In the genomic region with DNA sequence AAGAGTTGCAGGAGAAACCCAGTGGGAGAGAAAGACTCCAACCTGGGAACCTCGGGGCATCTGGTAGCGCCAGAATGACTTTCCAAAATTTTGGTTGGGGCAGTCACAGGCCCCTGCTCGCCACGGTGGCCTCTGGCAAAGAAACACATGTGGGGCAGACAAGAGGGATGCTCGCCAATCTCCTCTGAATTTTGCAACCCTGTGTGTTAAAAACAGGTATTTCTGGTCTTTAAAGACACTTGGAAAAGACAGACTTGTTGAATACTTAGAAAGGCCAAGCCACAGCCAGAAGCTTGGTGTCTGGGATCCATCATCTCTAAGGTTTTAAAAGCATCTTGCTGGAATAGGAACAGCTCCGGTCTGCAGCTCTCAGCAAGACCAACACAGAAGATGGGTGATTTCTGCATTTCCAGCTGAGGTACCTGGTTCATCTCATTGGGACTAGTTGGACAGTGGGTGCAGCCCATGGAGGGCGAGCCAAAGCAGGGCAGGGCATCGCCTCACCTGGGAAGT, we compare ENCODE assay signal across 22 cellular contexts. TPM values are rescaled to one million over a fixed set of nuclear protein-coding genes. Genes with fewer than 3 reads are reported as not detected.
DNase-seq lines count a peak whose midpoint lies in the region; ATAC-seq and TF ChIP-seq lines count a peak whose summit lies in the region.
"Had no signal": no experiment of that assay in that cellular context is flagged by ENCODE, and none has a peak within 500 bp of the region (broad histone marks: within the 10 kb centered on the region; RNA-seq: fewer than 3 reads in every experiment).

No MANE protein-coding gene starts in this region.

- ATAC-seq in Right ventricle myocardium inferior, result no peak
- no peak for ATAC-seq in upper lobe of right lung
- ATAC-seq: left lobe of liver, T-cell had no signal

- H4K20me1 ChIP-seq in osteoblast (ENCODE audit: insufficient read depth, low read length), result no peaks in the 10 kb centered on the region

- no peak overlapping the region for H3K4me3 ChIP-seq in left ventricle myocardium inferior
- no peak overlapping the region for H3K4me3 ChIP-seq in osteoblast (ENCODE audit: insufficient read depth, low read length)
- H3K4me3 ChIP-seq in upper lobe of right lung, result no peak overlapping the region
- H3K4me3 ChIP-seq: dorsolateral prefrontal cortex, right atrium auricular region, testis had no signal

- peaks cover 26 to 29% of the 10 kb centered on the region in 2 donors for H3K4me1 Mint-ChIP-seq in immature natural killer cell

- peaks cover 0 to 16% (median 9%) of the 10 kb centered on the region in 6 donors for H3K9me3 Mint-ChIP-seq in immature natural killer cell

- no peak for TF ChIP-seq CTCF in left ventricle myocardium inferior (IDR thresholded peaks at IDR 0.05; ENCODE audit: borderline replicate concordance)
- no peak for TF ChIP-seq CTCF in osteoblast (IDR thresholded peaks at IDR 0.05; ENCODE audit: extremely low read depth, low read depth, low read length)
- no peak for TF ChIP-seq CTCF in upper lobe of right lung (IDR thresholded peaks at IDR 0.05)

- H3K27ac ChIP-seq in left ventricle myocardium inferior (replicated peaks) (peak overlapping the region; percentile 69), epithelial cell of prostate (peak overlapping the region; percentile 91), osteoblast (ENCODE audit: low read depth, low read length) (no peak overlapping the region), upper lobe of right lung (peak overlapping the region; percentile 70)
- H3K27ac ChIP-seq: testis had no signal

- H3K27me3 ChIP-seq in left ventricle myocardium inferior (ENCODE audit: low read depth) (no peaks in the 10 kb centered on the region), osteoblast (ENCODE audit: insufficient read depth, low read length) (no peaks in the 10 kb centered on the region), upper lobe of right lung (no peaks in the 10 kb centered on the region)
- H3K27me3 ChIP-seq: right atrium auricular region, testis had no signal

- peaks cover 19% of the 10 kb centered on the region for H3K4me1 ChIP-seq in left ventricle myocardium inferior
- peaks cover 23% of the 10 kb centered on the region for H3K4me1 ChIP-seq in osteoblast (ENCODE audit: insufficient read depth, low read length)
- peaks cover 15% of the 10 kb centered on the region for H3K4me1 ChIP-seq in upper lobe of right lung
- H3K4me1 ChIP-seq: testis had no signal

- no peak overlapping the region for H3K27ac Mint-ChIP-seq in immature natural killer cell

- intact Hi-C loops in left ventricle myocardium inferior (cut with micrococcal nuclease), result no loop called here
- intact Hi-C loops in Right ventricle myocardium inferior (cut with DNase I), result no loop called here
- intact Hi-C loops in upper lobe of right lung (cut with DNase I), result no loop called here

- no peak overlapping the region for H3K4me3 Mint-ChIP-seq in immature natural killer cell

- H3K36me3 Mint-ChIP-seq in immature natural killer cell, result peaks cover 0 to 21% (median 14%) of the 10 kb centered on the region in 3 donors

- DNase-seq in left ventricle myocardium inferior (no peak), Right ventricle myocardium inferior (ENCODE audit: missing footprints) (no peak), epithelial cell of prostate (ENCODE audit: low read depth, low spot score) (no peak), osteoblast (ENCODE audit: insufficient read length, low spot score, missing footprints) (no peak), upper lobe of right lung (no peak), NCI-H2081 treated with DMSO at 0.1 percent for 48 hours (lab: John Stamatoyannopoulos, UW) (no peak), immature natural killer cell (no peak), mucosa of gallbladder (ENCODE audit: low spot score) (no peak)
- DNase-seq: activated effector memory CD4-positive, alpha-beta T cell treated with anti-CD3 and anti-CD28 coated beads, Interleukin-2, amount 50 U/mL, for 16 hours; amygdala; central memory CD4-positive, alpha-beta T cell; DMS79 treated with DMSO at 0.1 percent for 48 hours; dorsolateral prefrontal cortex; erythroblast; NCI-H1417; NCI-H524; nucleus accumbens; T-cell; testis had no signal

- H3K36me3 ChIP-seq in left ventricle myocardium inferior (no peaks in the 10 kb centered on the region), osteoblast (ENCODE audit: insufficient read depth, low read length) (no peaks in the 10 kb centered on the region), upper lobe of right lung (no peaks in the 10 kb centered on the region)
- H3K36me3 ChIP-seq: right atrium auricular region had no signal

- peaks cover 8 to 16% (median 8%) of the 10 kb centered on the region in 3 donors for H3K27me3 Mint-ChIP-seq in immature natural killer cell (ENCODE audit: low read depth in 3 of 3)
- H3K27me3 Mint-ChIP-seq: IgD-negative memory B cell, T-cell had no signal

- no peak overlapping the region for H3K4me2 ChIP-seq in osteoblast (ENCODE audit: insufficient read depth, low read length)

- peak overlapping the region; percentile 29 for H2AFZ ChIP-seq in osteoblast (ENCODE audit: low read length)

- peaks cover 11% of the 10 kb centered on the region for H3K9me3 ChIP-seq in left ventricle myocardium inferior (replicated peaks)
- H3K9me3 ChIP-seq in osteoblast (ENCODE audit: low read depth, low read length), result no peaks in the 10 kb centered on the region
- no peaks in the 10 kb centered on the region for H3K9me3 ChIP-seq in upper lobe of right lung
- H3K9me3 ChIP-seq: right atrium auricular region, testis had no signal

- no peaks in the 10 kb centered on the region for H3K79me2 ChIP-seq in osteoblast (ENCODE audit: insufficient read depth, low read length)

RNA-seq across cellular contexts. Expression of gene HLA-E, which starts 31.2 kb away (rescaled TPM):
- 142 TPM for total RNA-seq in left ventricle myocardium inferior
- total RNA-seq in Right ventricle myocardium inferior, result 152 TPM
- 320 and 343 TPM in 2 replicates for total RNA-seq in osteoblast
- 1,028 TPM for total RNA-seq in upper lobe of right lung
- polyA plus RNA-seq in immature natural killer cell, result 1,000 to 10,000 TPM; 2,819 to 4,179 (median 3,086) TPM
- total RNA-seq in mucosa of gallbladder, result 385 TPM

RNA-seq across cellular contexts. Expression of gene GNL1, which starts 35.8 kb away (rescaled TPM):
- 18.3 TPM for total RNA-seq in left ventricle myocardium inferior
- 18.3 TPM for total RNA-seq in Right ventricle myocardium inferior
- 56.5 and 64.8 TPM in 2 replicates for total RNA-seq in osteoblast
- total RNA-seq in upper lobe of right lung, result 54.8 TPM
- polyA plus RNA-seq in immature natural killer cell, result 10 to 100 TPM; 32.6 to 38.6 (median 35.0) TPM
- total RNA-seq in mucosa of gallbladder, result 68.1 TPM

RNA-seq across cellular contexts. Expression of gene PRR3, which starts 36.6 kb away (rescaled TPM):
- total RNA-seq in left ventricle myocardium inferior (2.0 TPM), Right ventricle myocardium inferior (2.8 TPM), osteoblast (6.8 and 7.2 TPM in 2 replicates), upper lobe of right lung (6.9 TPM), mucosa of gallbladder (8.0 TPM)
- polyA plus RNA-seq in immature natural killer cell, result 1 to 10 TPM; 1.0 to 9.0 (median 3.6) TPM

RNA-seq across cellular contexts. Expression of gene ABCF1, which starts 50.7 kb away (rescaled TPM):
- 38.8 TPM for total RNA-seq in left ventricle myocardium inferior
- total RNA-seq in Right ventricle myocardium inferior, result 39.5 TPM
- 37.3 and 37.4 TPM in 2 replicates for total RNA-seq in osteoblast
- 42.5 TPM for total RNA-seq in upper lobe of right lung
- polyA plus RNA-seq in immature natural killer cell, result 10 to 100 TPM in 2 of 3 donors, 1 to 10 TPM in 1; 4.3 to 50.1 (median 15.2) TPM
- total RNA-seq in mucosa of gallbladder, result 48.7 TPM
